In genomic region chr15:84981054-84981710, GRCh38 we compare ENCODE assay signal across 1 cellular context.
TF ChIP-seq lines count a peak whose summit lies in the region.

No MANE protein-coding gene starts in this region.

TF ChIP-seq in HEK293, 187 proteins besides CTCF, POLR2A, EP300 and RAD21 (continued from another document and continues in another):
- TF ChIP-seq ZNF561 (tag by site-specific recombination; IDR thresholded peaks at IDR 0.05; ENCODE audit: borderline replicate concordance), result peak; percentile 99
- peak; percentile 90 for TF ChIP-seq ZNF324 (tag by site-specific recombination; IDR thresholded peaks at IDR 0.05)
- TF ChIP-seq GLIS1 (tag by site-specific recombination; IDR thresholded peaks at IDR 0.05), result peak; percentile 99
- TF ChIP-seq IKZF3 (tag by site-specific recombination; IDR thresholded peaks at IDR 0.05), result peak; percentile 52; the same call in 1 of the 2 replicates
- TF ChIP-seq, protein P1, sequence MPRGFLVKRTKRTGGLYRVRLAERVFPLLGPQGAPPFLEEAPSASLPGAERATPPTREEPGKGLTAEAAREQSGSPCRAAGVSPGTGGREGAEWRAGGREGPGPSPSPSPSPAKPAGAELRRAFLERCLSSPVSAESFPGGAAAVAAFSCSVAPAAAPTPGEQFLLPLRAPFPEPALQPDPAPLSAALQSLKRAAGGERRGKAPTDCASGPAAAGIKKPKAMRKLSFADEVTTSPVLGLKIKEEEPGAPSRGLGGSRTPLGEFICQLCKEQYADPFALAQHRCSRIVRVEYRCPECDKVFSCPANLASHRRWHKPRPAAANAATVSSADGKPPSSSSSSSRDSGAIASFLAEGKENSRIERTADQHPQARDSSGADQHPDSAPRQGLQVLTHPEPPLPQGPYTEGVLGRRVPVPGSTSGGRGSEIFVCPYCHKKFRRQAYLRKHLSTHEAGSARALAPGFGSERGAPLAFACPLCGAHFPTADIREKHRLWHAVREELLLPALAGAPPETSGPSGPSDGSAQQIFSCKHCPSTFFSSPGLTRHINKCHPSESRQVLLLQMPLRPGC (tag by site-specific recombination; IDR thresholded peaks at IDR 0.05), result peak; percentile 87
- no peak for TF ChIP-seq ZNF133 (tag by site-specific recombination; IDR thresholded peaks at IDR 0.05)
- no peak for TF ChIP-seq ZNF560 (tag by site-specific recombination; IDR thresholded peaks at IDR 0.05; ENCODE audit: borderline replicate concordance)
- TF ChIP-seq ZNF174 (tag by site-specific recombination; IDR thresholded peaks at IDR 0.05), result 0 out of 2 replicates have a peak, but pooled peaks have one; percentile 21
- peak; percentile 96 for TF ChIP-seq ZFP37 (tag by site-specific recombination; IDR thresholded peaks at IDR 0.05)
- TF ChIP-seq ZNF132 (tag by site-specific recombination; IDR thresholded peaks at IDR 0.05; ENCODE audit: borderline replicate concordance), result no peak
- TF ChIP-seq ZBTB8A (tag by site-specific recombination; IDR thresholded peaks at IDR 0.05), result peak; percentile 97
- no peak for TF ChIP-seq ZNF214 (tag by site-specific recombination; IDR thresholded peaks at IDR 0.05; ENCODE audit: borderline replicate concordance)
- TF ChIP-seq ZNF530 (tag by site-specific recombination; IDR thresholded peaks at IDR 0.05; ENCODE audit: low read depth), result no peak
- no peak for TF ChIP-seq ZNF350 (tag by site-specific recombination; IDR thresholded peaks at IDR 0.05)
- TF ChIP-seq SCRT2 (tag by site-specific recombination; IDR thresholded peaks at IDR 0.05), result no peak
- TF ChIP-seq, protein P2, sequence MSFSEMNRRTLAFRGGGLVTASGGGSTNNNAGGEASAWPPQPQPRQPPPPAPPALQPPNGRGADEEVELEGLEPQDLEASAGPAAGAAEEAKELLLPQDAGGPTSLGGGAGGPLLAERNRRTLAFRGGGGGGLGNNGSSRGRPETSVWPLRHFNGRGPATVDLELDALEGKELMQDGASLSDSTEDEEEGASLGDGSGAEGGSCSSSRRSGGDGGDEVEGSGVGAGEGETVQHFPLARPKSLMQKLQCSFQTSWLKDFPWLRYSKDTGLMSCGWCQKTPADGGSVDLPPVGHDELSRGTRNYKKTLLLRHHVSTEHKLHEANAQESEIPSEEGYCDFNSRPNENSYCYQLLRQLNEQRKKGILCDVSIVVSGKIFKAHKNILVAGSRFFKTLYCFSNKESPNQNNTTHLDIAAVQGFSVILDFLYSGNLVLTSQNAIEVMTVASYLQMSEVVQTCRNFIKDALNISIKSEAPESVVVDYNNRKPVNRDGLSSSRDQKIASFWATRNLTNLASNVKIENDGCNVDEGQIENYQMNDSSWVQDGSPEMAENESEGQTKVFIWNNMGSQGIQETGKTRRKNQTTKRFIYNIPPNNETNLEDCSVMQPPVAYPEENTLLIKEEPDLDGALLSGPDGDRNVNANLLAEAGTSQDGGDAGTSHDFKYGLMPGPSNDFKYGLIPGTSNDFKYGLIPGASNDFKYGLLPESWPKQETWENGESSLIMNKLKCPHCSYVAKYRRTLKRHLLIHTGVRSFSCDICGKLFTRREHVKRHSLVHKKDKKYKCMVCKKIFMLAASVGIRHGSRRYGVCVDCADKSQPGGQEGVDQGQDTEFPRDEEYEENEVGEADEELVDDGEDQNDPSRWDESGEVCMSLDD (tag by site-specific recombination; IDR thresholded peaks at IDR 0.05), result peak; percentile 97
- TF ChIP-seq ZNF404 (tag by site-specific recombination; IDR thresholded peaks at IDR 0.05), result no peak
- TF ChIP-seq ZNF518A (tag by site-specific recombination; conservative IDR thresholded peaks at IDR 0.05; ENCODE audit: low read depth), result no peak
- TF ChIP-seq ZNF510 (tag by site-specific recombination; IDR thresholded peaks at IDR 0.05; ENCODE audit: insufficient replicate concordance), result no peak
- TF ChIP-seq ATF2 (tag by site-specific recombination; IDR thresholded peaks at IDR 0.05; ENCODE audit: low read depth), result peak; percentile 69; the same call in 1 of the 2 replicates
- TF ChIP-seq KLF7 (tag by site-specific recombination; IDR thresholded peaks at IDR 0.05; ENCODE audit: borderline replicate concordance), result peak; percentile 83; the same call in 1 of the 2 replicates
- no peak for TF ChIP-seq ZNF114 (tag by site-specific recombination; IDR thresholded peaks at IDR 0.05)
- no peak for TF ChIP-seq ZNF274 (IDR thresholded peaks at IDR 0.05; ENCODE audit: low read length)
- no peak for TF ChIP-seq ZNF274 (tag by site-specific recombination; IDR thresholded peaks at IDR 0.05; ENCODE audit: borderline replicate concordance)
- peak; percentile 98; the same call in 1 of the 2 replicates for TF ChIP-seq ZNF768 (tag by site-specific recombination; IDR thresholded peaks at IDR 0.05)
- no peak for TF ChIP-seq GLI2 (tag by site-specific recombination; IDR thresholded peaks at IDR 0.05; ENCODE audit: borderline replicate concordance, low read depth)
- TF ChIP-seq ZNF791 (tag by site-specific recombination; IDR thresholded peaks at IDR 0.05), result no peak
- TF ChIP-seq SP7 (tag by site-specific recombination; IDR thresholded peaks at IDR 0.05), result peak; percentile 89
- no peak for TF ChIP-seq ZNF26 (tag by site-specific recombination; IDR thresholded peaks at IDR 0.05)
- TF ChIP-seq ZBTB1 (tag by site-specific recombination; IDR thresholded peaks at IDR 0.05), result 0 out of 2 replicates have a peak, but pooled peaks have one; percentile 14
- peak; percentile 87 for TF ChIP-seq ZNF639 (tag by site-specific recombination; IDR thresholded peaks at IDR 0.05)
- TF ChIP-seq ZNF585B (tag by site-specific recombination; IDR thresholded peaks at IDR 0.05), result no peak
- TF ChIP-seq ZNF112 (tag by site-specific recombination; IDR thresholded peaks at IDR 0.05), result no peak
- TF ChIP-seq, protein P3, sequence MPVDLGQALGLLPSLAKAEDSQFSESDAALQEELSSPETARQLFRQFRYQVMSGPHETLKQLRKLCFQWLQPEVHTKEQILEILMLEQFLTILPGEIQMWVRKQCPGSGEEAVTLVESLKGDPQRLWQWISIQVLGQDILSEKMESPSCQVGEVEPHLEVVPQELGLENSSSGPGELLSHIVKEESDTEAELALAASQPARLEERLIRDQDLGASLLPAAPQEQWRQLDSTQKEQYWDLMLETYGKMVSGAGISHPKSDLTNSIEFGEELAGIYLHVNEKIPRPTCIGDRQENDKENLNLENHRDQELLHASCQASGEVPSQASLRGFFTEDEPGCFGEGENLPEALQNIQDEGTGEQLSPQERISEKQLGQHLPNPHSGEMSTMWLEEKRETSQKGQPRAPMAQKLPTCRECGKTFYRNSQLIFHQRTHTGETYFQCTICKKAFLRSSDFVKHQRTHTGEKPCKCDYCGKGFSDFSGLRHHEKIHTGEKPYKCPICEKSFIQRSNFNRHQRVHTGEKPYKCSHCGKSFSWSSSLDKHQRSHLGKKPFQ (tag by site-specific recombination; IDR thresholded peaks at IDR 0.05), result 0 out of 2 replicates have a peak, but pooled peaks have one; percentile 48
- no peak for TF ChIP-seq ZNF488 (tag by site-specific recombination; IDR thresholded peaks at IDR 0.05)
- TF ChIP-seq ZNF660 (tag by site-specific recombination; IDR thresholded peaks at IDR 0.05), result peak; percentile 89
- TF ChIP-seq HOXA7 (CRISPR knock-in tag; IDR thresholded peaks at IDR 0.05; ENCODE audit: borderline replicate concordance), result no peak
- peak; percentile 97; the same call in 1 of the 2 replicates for TF ChIP-seq ZSCAN30 (tag by site-specific recombination; IDR thresholded peaks at IDR 0.05)
- TF ChIP-seq ZBTB44 (tag by site-specific recombination; IDR thresholded peaks at IDR 0.05), result peak; percentile 72
- no peak for TF ChIP-seq ZNF157 (tag by site-specific recombination; IDR thresholded peaks at IDR 0.05)
- TF ChIP-seq MZF1 (tag by site-specific recombination; IDR thresholded peaks at IDR 0.05; ENCODE audit: borderline replicate concordance), result no peak
- no peak for TF ChIP-seq MEIS1 (CRISPR knock-in tag; IDR thresholded peaks at IDR 0.05; ENCODE audit: borderline replicate concordance)
- no peak for TF ChIP-seq ZNF707 (tag by site-specific recombination; IDR thresholded peaks at IDR 0.05)
- TF ChIP-seq ZNF311 (tag by site-specific recombination; IDR thresholded peaks at IDR 0.05; ENCODE audit: borderline replicate concordance), result no peak
- TF ChIP-seq ZNF843 (tag by site-specific recombination; IDR thresholded peaks at IDR 0.05), result peak; percentile 81
- no peak for TF ChIP-seq ZNF416 (tag by site-specific recombination; IDR thresholded peaks at IDR 0.05)
- TF ChIP-seq KLF9 (tag by site-specific recombination; IDR thresholded peaks at IDR 0.05; ENCODE audit: low read depth), result no peak
- peak; percentile 67 for TF ChIP-seq ZNF341 (tag by site-specific recombination; IDR thresholded peaks at IDR 0.05; ENCODE audit: low read depth)
- TF ChIP-seq ZBTB21 (tag by site-specific recombination; IDR thresholded peaks at IDR 0.05), result peak; percentile 70
- peak; percentile 80 for TF ChIP-seq ZFHX2 (tag by site-specific recombination; conservative IDR thresholded peaks at IDR 0.05)
